In genomic region chr14:96362965-96363750, GRCh38 we compare ENCODE assay signal across 8 cellular contexts. TPM values are rescaled to one million over a fixed set of nuclear protein-coding genes. Genes with fewer than 3 reads are reported as not detected.
A peak's percentile ranks its signal among the peaks of the same experiment; 100 is the strongest.
DNase-seq lines count a peak whose midpoint lies in the region; ATAC-seq and TF ChIP-seq lines count a peak whose summit lies in the region.

Gene ATG2B, minus strand, starts transcription at chr14:96363341. Its CDS starts 365 bp downstream, at chr14:96362976.
Gene GSKIP, plus strand, starts transcription at chr14:96363526. Its CDS starts 18,722 bp downstream, at chr14:96382248.

- H3K9me3 ChIP-seq in RWPE2 (ENCODE audit: severe bottlenecking) = no peaks in the 10 kb centered on the region

- TF ChIP-seq CTCF in LNCaP clone FGC (IDR thresholded peaks at IDR 0.05; ENCODE audit: control insufficient read depth, extremely low read depth, insufficient read depth) (no peak), RWPE2 (IDR thresholded peaks at IDR 0.05; ENCODE audit: poor library complexity, severe bottlenecking) (no peak)

- H3K36me3 Mint-ChIP-seq in activated T-helper 2 cell treated with anti-CD3 and anti-CD28 coated beads, Interferon-gamma antibody, Interleukin-2, Interleukin-4, amounts not matched to agents 10 μg/mL and 5 μg/mL and 100 μg/mL, durations not matched to agents 14 hours and 24 hours and 36 hours (ENCODE audit: low read depth) = peaks cover 4% of the 10 kb centered on the region
- no peaks in the 10 kb centered on the region for H3K36me3 Mint-ChIP-seq in natural killer cell treated with Interleukin-12 subunit alpha and Interleukin-12 subunit beta and Interleukin-15 and Interleukin-18, amount 100 ng/mL, for 72 hours

- H3K36me3 ChIP-seq in RWPE2 (ENCODE audit: low read depth) = peaks cover 6% of the 10 kb centered on the region; the same call in 1 of the 2 replicates

- ATAC-seq in RWPE2 (ENCODE audit: low read depth) = peak; percentile 78
- peak; percentile 96 to 97 for ATAC-seq in natural killer cell treated with Interleukin-12 subunit alpha and Interleukin-12 subunit beta and Interleukin-15 and Interleukin-18, amount 100 ng/mL, for 72 hours

- H3K27ac ChIP-seq in RWPE2 (ENCODE audit: poor library complexity, severe bottlenecking) = peak within 1 kb of the TSS; percentile 47

- H3K4me3 ChIP-seq in LNCaP clone FGC (ENCODE audit: low read depth, low read length) (peak within 1 kb of the TSS; percentile 95), RWPE2 (ENCODE audit: severe bottlenecking) (peak within 1 kb of the TSS; percentile 97)

- H3K9me3 Mint-ChIP-seq in activated T-helper 2 cell treated with anti-CD3 and anti-CD28 coated beads, Interferon-gamma antibody, Interleukin-2, Interleukin-4, amounts not matched to agents 10 μg/mL and 5 μg/mL and 100 μg/mL, durations not matched to agents 14 hours and 24 hours and 36 hours = no peaks in the 10 kb centered on the region
- H3K9me3 Mint-ChIP-seq in natural killer cell treated with Interleukin-12 subunit alpha and Interleukin-12 subunit beta and Interleukin-15 and Interleukin-18, amount 100 ng/mL, for 72 hours = no peaks in the 10 kb centered on the region

- peak within 1 kb of the TSS; percentile 92 for H3K27ac Mint-ChIP-seq in activated T-helper 2 cell treated with anti-CD3 and anti-CD28 coated beads, Interferon-gamma antibody, Interleukin-2, Interleukin-4, amounts not matched to agents 10 μg/mL and 5 μg/mL and 100 μg/mL, durations not matched to agents 14 hours and 24 hours and 36 hours
- peak within 1 kb of the TSS; percentile 87 to 89 for H3K27ac Mint-ChIP-seq in natural killer cell treated with Interleukin-12 subunit alpha and Interleukin-12 subunit beta and Interleukin-15 and Interleukin-18, amount 100 ng/mL, for 72 hours

- H3K27me3 Mint-ChIP-seq in activated T-helper 2 cell treated with anti-CD3 and anti-CD28 coated beads, Interferon-gamma antibody, Interleukin-2, Interleukin-4, amounts not matched to agents 10 μg/mL and 5 μg/mL and 100 μg/mL, durations not matched to agents 14 hours and 24 hours and 36 hours (ENCODE audit: low read depth) = no peaks in the 10 kb centered on the region
- no peaks in the 10 kb centered on the region for H3K27me3 Mint-ChIP-seq in natural killer cell treated with Interleukin-12 subunit alpha and Interleukin-12 subunit beta and Interleukin-15 and Interleukin-18, amount 100 ng/mL, for 72 hours

- peak within 1 kb of the TSS; percentile 95 for H3K4me3 Mint-ChIP-seq in activated T-helper 2 cell treated with anti-CD3 and anti-CD28 coated beads, Interferon-gamma antibody, Interleukin-2, Interleukin-4, amounts not matched to agents 10 μg/mL and 5 μg/mL and 100 μg/mL, durations not matched to agents 14 hours and 24 hours and 36 hours (ENCODE audit: low read depth)
- peak within 1 kb of the TSS; percentile 92 for H3K4me3 Mint-ChIP-seq in natural killer cell treated with Interleukin-12 subunit alpha and Interleukin-12 subunit beta and Interleukin-15 and Interleukin-18, amount 100 ng/mL, for 72 hours

- peaks cover 36% of the 10 kb centered on the region for H3K4me1 Mint-ChIP-seq in activated T-helper 2 cell treated with anti-CD3 and anti-CD28 coated beads, Interferon-gamma antibody, Interleukin-2, Interleukin-4, amounts not matched to agents 10 μg/mL and 5 μg/mL and 100 μg/mL, durations not matched to agents 14 hours and 24 hours and 36 hours (ENCODE audit: low read depth)
- H3K4me1 Mint-ChIP-seq in natural killer cell treated with Interleukin-12 subunit alpha and Interleukin-12 subunit beta and Interleukin-15 and Interleukin-18, amount 100 ng/mL, for 72 hours (ENCODE audit: low read depth in 2 of 2) = peaks cover 39 to 45% of the 10 kb centered on the region in 2 donors

- peaks cover 18% of the 10 kb centered on the region for H3K4me1 ChIP-seq in RWPE2 (ENCODE audit: insufficient read depth, poor library complexity, severe bottlenecking)

- intact Hi-C loops in activated T-helper 2 cell treated with anti-CD3 and anti-CD28 coated beads, Interferon-gamma antibody, Interleukin-2, Interleukin-4, amounts not matched to agents 10 μg/mL and 5 μg/mL and 100 μg/mL, durations not matched to agents 14 hours and 24 hours and 36 hours (cut with micrococcal nuclease) = loop anchor here (1.0 to 5.0 kb wide), 3 partner anchors 28 to 139 kb away; partner anchors contain the start of gene PAPOLA

- peak; percentile 97 for DNase-seq in Daoy (ENCODE audit: low read depth)
- DNase-seq in GOT3 (lab: John Stamatoyannopoulos, UW) = peak; percentile 13
- peak; percentile 74 for DNase-seq in LNCaP clone FGC (ENCODE audit: low read depth)
- peak; percentile 94 for DNase-seq in RWPE2 (ENCODE audit: low spot score)
- peak; percentile 96 for DNase-seq in activated T-helper 2 cell treated with anti-CD3 and anti-CD28 coated beads, Interferon-gamma antibody, Interleukin-2, Interleukin-4, amounts not matched to agents 10 μg/mL and 5 μg/mL and 100 μg/mL, durations not matched to agents 14 hours and 24 hours and 36 hours (ENCODE audit: low spot score)
- DNase-seq in fibroblast of peridontal ligament (ENCODE audit: extremely low read depth) = peak; percentile 79
- DNase-seq in natural killer cell treated with Interleukin-12 subunit alpha and Interleukin-12 subunit beta and Interleukin-15 and Interleukin-18, amount 100 ng/mL, for 72 hours (ENCODE audit: low spot score) = peak; percentile 96
- DNase-seq in stimulated activated naive CD4-positive, alpha-beta T cell treated with Interleukin-2 at 50 U/mL for 16 hours (lab: John Stamatoyannopoulos, UW) = peak; percentile 95

- no peaks in the 10 kb centered on the region for H3K27me3 ChIP-seq in RWPE2 (ENCODE audit: insufficient read depth, poor library complexity, severe bottlenecking)

RNA-seq across cellular contexts. Expression of gene ATG2B, which starts in this region (rescaled TPM):
- total RNA-seq in Daoy (2014; rRNA removed; shearing (Covaris generic)) = 9.2 and 12.4 TPM in 2 replicates
- 18.3 and 23.8 TPM in 2 replicates for total RNA-seq in activated T-helper 2 cell treated with anti-CD3 and anti-CD28 coated beads, Interferon-gamma antibody, Interleukin-2, Interleukin-4, amounts not matched to agents 10 μg/mL and 5 μg/mL and 100 μg/mL, durations not matched to agents 14 hours and 24 hours and 36 hours
- 10 to 100 TPM; 19.1 to 31.8 TPM for total RNA-seq in natural killer cell treated with Interleukin-12 subunit alpha and Interleukin-12 subunit beta and Interleukin-15 and Interleukin-18, amount 100 ng/mL, for 72 hours

RNA-seq across cellular contexts. Expression of gene GSKIP, which starts in this region (rescaled TPM):
- 68.0 and 81.1 TPM in 2 replicates for total RNA-seq in Daoy (2014; rRNA removed; shearing (Covaris generic))
- 21.3 and 21.4 TPM in 2 replicates for total RNA-seq in activated T-helper 2 cell treated with anti-CD3 and anti-CD28 coated beads, Interferon-gamma antibody, Interleukin-2, Interleukin-4, amounts not matched to agents 10 μg/mL and 5 μg/mL and 100 μg/mL, durations not matched to agents 14 hours and 24 hours and 36 hours
- total RNA-seq in natural killer cell treated with Interleukin-12 subunit alpha and Interleukin-12 subunit beta and Interleukin-15 and Interleukin-18, amount 100 ng/mL, for 72 hours = 10 to 100 TPM; 15.2 to 25.5 TPM

Comparison
In these comparisons a context has a peak if more than half of its experiments do, and no peak if none do; other contexts are left out.
1. Peak in every context shown above with its lines: DNase-seq, ATAC-seq, H3K4me3 ChIP-seq and H3K27ac ChIP-seq.
2. DNase-seq: peak in every context shown above with its lines; median percentile 97 in Daoy; 96 in activated T-helper 2 cell treated with anti-CD3 and anti-CD28 coated beads, Interferon-gamma antibody, Interleukin-2, Interleukin-4, amounts not matched to agents 10 μg/mL and 5 μg/mL and 100 μg/mL, durations not matched to agents 14 hours and 24 hours and 36 hours; 96 in natural killer cell treated with Interleukin-12 subunit alpha and Interleukin-12 subunit beta and Interleukin-15 and Interleukin-18, amount 100 ng/mL, for 72 hours; 95 in stimulated activated naive CD4-positive, alpha-beta T cell treated with Interleukin-2 at 50 U/mL for 16 hours; 94 in RWPE2; 79 in fibroblast of peridontal ligament; 74 in LNCaP clone FGC; 13 in GOT3.